In genomic region chr13:95267662-95268369, GRCh38 we compare ENCODE assay signal across 11 cellular contexts. TPM values are rescaled to one million over a fixed set of nuclear protein-coding genes. Genes with fewer than 3 reads are reported as not detected.
A peak's percentile ranks its signal among the peaks of the same experiment; 100 is the strongest.
DNase-seq lines count a peak whose midpoint lies in the region; ATAC-seq and TF ChIP-seq lines count a peak whose summit lies in the region.
"Had no signal": no experiment of that assay in that cellular context is flagged by ENCODE, and none has a peak within 500 bp of the region (broad histone marks: within the 10 kb centered on the region; RNA-seq: fewer than 3 reads in every experiment).

No MANE protein-coding gene starts in this region.

- H4K20me1 ChIP-seq in fibroblast of lung (ENCODE audit: control insufficient read depth, extremely low read depth, insufficient read depth, low read length), result no peaks in the 10 kb centered on the region

- TF ChIP-seq CTCF in fibroblast of lung (conservative IDR thresholded peaks at IDR 0.05 in 1 of 2, IDR thresholded peaks at IDR 0.05 in 1 of 2; ENCODE audit: low read depth in 1 of 2, low read length in 2 of 2) (no peak), sigmoid colon (IDR thresholded peaks at IDR 0.05) (no peak), body of pancreas (IDR thresholded peaks at IDR 0.05) (no peak)

- TF ChIP-seq POLR2A in sigmoid colon (IDR thresholded peaks at IDR 0.05) (no peak), body of pancreas (IDR thresholded peaks at IDR 0.05) (no peak)

- H3K4me1 ChIP-seq in fibroblast of lung (ENCODE audit: control insufficient read depth, extremely low read depth, insufficient read depth, low read length) (peaks cover 35% of the 10 kb centered on the region), sigmoid colon (peaks cover 2 to 56% (median 53%) of the 10 kb centered on the region in 4 donors), body of pancreas (peaks cover 16% of the 10 kb centered on the region)

- no peak for TF ChIP-seq EP300 in sigmoid colon (IDR thresholded peaks at IDR 0.05)

- WGBS in sigmoid colon, 2 donors, result 61 to 68% methylated on average over 6 of the region's 6 CpGs
- 72% methylated on average over 6 of the region's 6 CpGs for WGBS in body of pancreas, 2 donors

- H3K4me3 ChIP-seq in fibroblast of lung (replicated peaks in 1 of 4; ENCODE audit: control extremely low read depth in 1 of 4, insufficient read depth in 1 of 4, low read depth in 3 of 4, low read length in 4 of 4) (peak overlapping the region in 1 of 4 experiments; percentile 27), sigmoid colon (no peak overlapping the region), body of pancreas (no peak overlapping the region)
- H3K4me3 ChIP-seq: left ventricle myocardium inferior had no signal

- DNase-seq in H4 (ENCODE audit: low spot score) (peak; percentile 86), RPMI7951 (ENCODE audit: low read depth) (peak; percentile 69), fibroblast of lung (ENCODE audit: low read depth in 2 of 2) (peak; percentile 91 to 94), sigmoid colon (peak; percentile 73), body of pancreas (no peak)
- DNase-seq in activated naive CD4-positive, alpha-beta T cell treated with anti-CD3 and anti-CD28 coated beads, Interleukin-2, amount 10 ng/mL, durations not matched to agents 7 days and 5 days, result no peak
- DNase-seq: left ventricle myocardium inferior; stimulated activated CD4-positive, alpha-beta T cell treated with anti-CD3 and anti-CD28 coated beads, Interleukin-4, amount 100 ng/mL, for 1 hour had no signal

- ATAC-seq in body of pancreas (no peak), HG03159 (IDR thresholded peaks at IDR 0.05; ENCODE audit: unreplicated experiment) (no peak), HG03565 (IDR thresholded peaks at IDR 0.05; ENCODE audit: unreplicated experiment) (no peak)

- H3K4me1 Mint-ChIP-seq in activated naive CD4-positive, alpha-beta T cell treated with anti-CD3 and anti-CD28 coated beads, Interleukin-2, amount 10 ng/mL, durations not matched to agents 7 days and 5 days, result peaks cover 2% of the 10 kb centered on the region

- H3K27ac ChIP-seq in fibroblast of lung (ENCODE audit: insufficient read depth, low read length) (peak overlapping the region; percentile 81), sigmoid colon (peak overlapping the region in 3 of 4 donors; percentile 59 to 80 (median 79)), body of pancreas (no peak overlapping the region)
- H3K27ac ChIP-seq: left ventricle myocardium inferior had no signal

- H3K36me3 ChIP-seq in fibroblast of lung (ENCODE audit: control insufficient read depth, insufficient read depth, low read length), result peaks cover 5% of the 10 kb centered on the region
- H3K36me3 ChIP-seq in sigmoid colon, result no peaks in the 10 kb centered on the region
- H3K36me3 ChIP-seq in body of pancreas (replicated peaks in 1 of 2; ENCODE audit: insufficient read depth in 1 of 2, low read depth in 2 of 2), result no peaks in the 10 kb centered on the region

- intact Hi-C loops in sigmoid colon (cut with DNase I), result loop anchor here (5.0 kb wide), 1 partner anchor 76 kb away; no protein-coding TSS in a partner anchor
- intact Hi-C loops in body of pancreas (cut with DNase I), result no loop called here

- peaks cover 1% of the 10 kb centered on the region for H3K36me3 Mint-ChIP-seq in activated naive CD4-positive, alpha-beta T cell treated with anti-CD3 and anti-CD28 coated beads, Interleukin-2, amount 10 ng/mL, durations not matched to agents 7 days and 5 days

- H3K27me3 Mint-ChIP-seq in activated naive CD4-positive, alpha-beta T cell treated with anti-CD3 and anti-CD28 coated beads, Interleukin-2, amount 10 ng/mL, durations not matched to agents 7 days and 5 days, result no peaks in the 10 kb centered on the region
- H3K27me3 Mint-ChIP-seq: brain had no signal

- H3K9me3 ChIP-seq in fibroblast of lung (ENCODE audit: control insufficient read depth, insufficient read depth, low read depth, low read length) (no peaks in the 10 kb centered on the region), sigmoid colon (no peaks in the 10 kb centered on the region), body of pancreas (no peaks in the 10 kb centered on the region)
- H3K9me3 ChIP-seq: left ventricle myocardium inferior had no signal

- H3K27me3 ChIP-seq in fibroblast of lung (ENCODE audit: control insufficient read depth, insufficient read depth, low read length) (no peaks in the 10 kb centered on the region), sigmoid colon (no peaks in the 10 kb centered on the region), body of pancreas (no peaks in the 10 kb centered on the region)

- no peak overlapping the region for H2AFZ ChIP-seq in fibroblast of lung (ENCODE audit: low read length)

- peak overlapping the region; percentile 75 for H3K4me2 ChIP-seq in fibroblast of lung (ENCODE audit: extremely low read depth, insufficient read depth, low read length)

- no peak overlapping the region for H3K4me3 Mint-ChIP-seq in activated naive CD4-positive, alpha-beta T cell treated with anti-CD3 and anti-CD28 coated beads, Interleukin-2, amount 10 ng/mL, durations not matched to agents 7 days and 5 days

- CTCF ChIA-PET in activated naive CD4-positive, alpha-beta T cell treated with anti-CD3 and anti-CD28 coated beads, Interleukin-2, amount 10 ng/mL, durations not matched to agents 7 days and 5 days (lab: Charles Lee), result interaction anchor here (0.6 kb wide), 1 partner anchor 832 kb away, joined by 3 read pairs; no protein-coding TSS in a partner anchor

- no peak overlapping the region for H3K27ac Mint-ChIP-seq in activated naive CD4-positive, alpha-beta T cell treated with anti-CD3 and anti-CD28 coated beads, Interleukin-2, amount 10 ng/mL, durations not matched to agents 7 days and 5 days

- peaks cover 19% of the 10 kb centered on the region for H3K79me2 ChIP-seq in fibroblast of lung (ENCODE audit: control insufficient read depth, insufficient read depth, low read length)

- H3K9me3 Mint-ChIP-seq in activated naive CD4-positive, alpha-beta T cell treated with anti-CD3 and anti-CD28 coated beads, Interleukin-2, amount 10 ng/mL, durations not matched to agents 7 days and 5 days, result peaks cover 3% of the 10 kb centered on the region

- peak overlapping the region; percentile 13 for H3K9ac ChIP-seq in fibroblast of lung (ENCODE audit: insufficient read depth, low read length)

RNA-seq across cellular contexts. Expression of gene ABCC4, which starts 33.4 kb away (rescaled TPM):
- 32.4 and 35.4 TPM in 2 replicates for total RNA-seq in H4 (2014; rRNA removed; shearing (Covaris generic))
- total RNA-seq in RPMI7951 (2014; rRNA removed; shearing (Covaris generic)), result 6.7 and 7.6 TPM in 2 replicates
- total RNA-seq in fibroblast of lung (58.0 and 98.8 TPM in 2 replicates), sigmoid colon (10 to 100 TPM; 24.3 to 56.3 (median 43.1) TPM), body of pancreas (1 to 10 TPM; 5.4 to 6.6 TPM)
- polyA plus RNA-seq in fibroblast of lung (35.2 and 86.4 TPM in 2 replicates), sigmoid colon (1 to 10 TPM; 1.2 to 5.7 (median 4.2) TPM)
- polyA plus RNA-seq in fibroblast of lung (2012), result 18.2 and 47.7 TPM in 2 replicates
- 47.7 and 162 TPM in 2 replicates for polyA minus RNA-seq in fibroblast of lung (ENCODE audit: low replicate concordance)

Comparison
In these comparisons a context has a peak if more than half of its experiments do, and no peak if none do; other contexts are left out.
1. DNase-seq: peak in H4 (single experiment), RPMI7951 (single experiment), fibroblast of lung (2 of 2) and sigmoid colon (single experiment); none in body of pancreas (0 of 4) and activated naive CD4-positive, alpha-beta T cell treated with anti-CD3 and anti-CD28 coated beads, Interleukin-2, amount 10 ng/mL, durations not matched to agents 7 days and 5 days (single experiment).
2. H3K27ac ChIP-seq: peak in fibroblast of lung (single experiment) and sigmoid colon (3 of 4); none in body of pancreas (0 of 4).